25 cellular contexts compared by ENCODE assay signal in genomic region chrX:22163306-22163705, GRCh38.
"Had no signal": no experiment of that assay in that cellular context is flagged by ENCODE, and none has a peak within 500 bp of the region (broad histone marks: within the 10 kb centered on the region; RNA-seq: fewer than 3 reads in every experiment).

No MANE protein-coding gene starts in this region.

- H3K27ac ChIP-seq: brain microvascular endothelial cell, gastroesophageal sphincter, hepatocyte, right lobe of liver, skin epidermis, testis, transverse colon had no signal

- DNase-seq: activated CD4-positive, alpha-beta memory T cell treated with anti-CD3 and anti-CD28 coated beads, Interleukin-2, amount 10 ng/mL, durations not matched to agents 7 days and 5 days; activated CD4-positive, alpha-beta T cell treated with anti-CD3 and anti-CD28 coated beads for 1 hour; activated CD4-positive, alpha-beta T cell treated with anti-CD3 and anti-CD28 coated beads, Interleukin-2, amount 10 ng/mL, durations not matched to agents 7 days and 5 days; activated CD8-positive, alpha-beta memory T cell treated with anti-CD3 and anti-CD28 coated beads, Interleukin-2, amount 50 U/mL, for 48 hours; activated gamma-delta T cell treated with Interleukin-2 at 50 U/mL for 16 hours; activated naive CD4-positive, alpha-beta T cell treated with anti-CD3 and anti-CD28 coated beads, Interleukin-2, amount 50 U/mL, for 16 hours; activated T-cell treated with anti-CD3 and anti-CD28 coated beads, Interleukin-2, amount 50 U/mL, for 24 hours; amniotic stem cell; brain microvascular endothelial cell; cortex of kidney; effector memory CD8-positive, alpha-beta T cell; left cardiac atrium; left ventricle myocardium superior; mucosa of descending colon; right lobe of liver; stimulated activated CD4-positive, alpha-beta T cell treated with anti-CD3 and anti-CD28 coated beads, Interleukin-12 subunit alpha, Interleukin-12 subunit beta, amount 100 ng/mL, for 4 hours; stimulated activated CD4-positive, alpha-beta T cell treated with anti-CD3 and anti-CD28 coated beads, Interleukin-4, amount 100 ng/mL, for 1 hour; stimulated activated naive CD8-positive, alpha-beta T cell treated with anti-CD3 and anti-CD28 coated beads, Interleukin-15, Interleukin-2, amounts not matched to agents 100 U/mL and 50 U/mL, for 24 hours; testis; transverse colon had no signal

- ATAC-seq: effector memory CD8-positive, alpha-beta T cell; gastroesophageal sphincter; left cardiac atrium; left ventricle myocardium superior; mucosa of descending colon; natural killer cell treated with Interleukin-12 subunit alpha and Interleukin-12 subunit beta and Interleukin-15 and Interleukin-18, amount 100 ng/mL, for 72 hours; right lobe of liver; stimulated activated naive CD8-positive, alpha-beta T cell treated with anti-CD3 and anti-CD28 coated beads, Interleukin-15, Interleukin-2, amounts not matched to agents 100 U/mL and 50 U/mL, for 24 hours; WTC11 had no signal
